Comparison of ENCODE assay signal across 17 cellular contexts in the genomic region with DNA sequence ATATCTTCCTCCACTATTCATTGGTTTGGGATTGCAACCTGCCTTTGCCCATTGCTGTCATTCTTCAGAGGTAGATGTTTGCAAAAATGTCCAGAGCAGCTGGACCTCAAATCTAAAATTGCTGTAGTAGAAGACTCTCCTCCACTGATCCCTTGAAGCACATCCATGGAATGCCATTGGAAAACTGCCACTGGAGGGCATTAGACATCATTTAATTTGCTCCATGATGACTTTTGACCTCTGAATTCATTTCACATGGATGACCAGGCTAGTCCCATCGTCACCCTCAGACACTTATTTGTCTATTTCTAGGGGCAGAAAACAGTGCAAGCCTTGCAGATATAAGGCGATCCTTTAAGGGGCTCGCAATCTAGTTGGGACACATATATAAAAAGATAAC. TPM values are rescaled to one million over a fixed set of nuclear protein-coding genes. Genes with fewer than 3 reads are reported as not detected.
DNase-seq lines count a peak whose midpoint lies in the region; ATAC-seq and TF ChIP-seq lines count a peak whose summit lies in the region.
"Had no signal": no experiment of that assay in that cellular context is flagged by ENCODE, and none has a peak within 500 bp of the region (broad histone marks: within the 10 kb centered on the region; RNA-seq: fewer than 3 reads in every experiment).

No MANE protein-coding gene starts in this region.

- no peak overlapping the region for H4K91ac ChIP-seq in IMR-90 (ENCODE audit: insufficient read depth, low read depth, low read length)

- H3K9me1 ChIP-seq in IMR-90 (ENCODE audit: insufficient read depth, low read length): peaks cover 8% of the 10 kb centered on the region

- no peak for DNase-seq in IMR-90
- DNase-seq in dermis blood vessel endothelial cell: peak; percentile 47
- peak in 1 of 3 donors; percentile 52 for DNase-seq in mucosa of descending colon
- no peak for DNase-seq in erythroblast (lab: John Stamatoyannopoulos, UW)
- no peak for DNase-seq in NCI-H69 (lab: John Stamatoyannopoulos, UW)
- DNase-seq in GM13977 (ENCODE audit: low spot score): no peak
- no peak for DNase-seq in effector CD8-positive, alpha-beta T cell (lab: John Stamatoyannopoulos, UW)
- DNase-seq: activated CD8-positive, alpha-beta T cell treated with anti-CD3 and anti-CD28 coated beads, Interleukin-2, amount 10 ng/mL, durations not matched to agents 7 days and 5 days; cerebellar nuclear complex; hippocampal formation; naive thymus-derived CD8-positive, alpha-beta T cell; NCI-H1092; NCI-H345; stimulated activated CD8-positive, alpha-beta memory T cell treated with anti-CD3 and anti-CD28 coated beads, Interleukin-4, amount 100 ng/mL, for 48 hours had no signal

- H2BK15ac ChIP-seq in IMR-90 (ENCODE audit: low read depth, low read length): no peak overlapping the region

- BruUV-seq in IMR-90 (replicated peaks; lab: Mats Ljungman, UMichigan): no TSS peak

- no peak overlapping the region for H2BK20ac ChIP-seq in IMR-90 (ENCODE audit: low read depth, low read length)

- no peak overlapping the region for H2AK5ac ChIP-seq in IMR-90 (ENCODE audit: low read depth, low read length)

- CTCF ChIA-PET in IMR-90 (lab: Yijun Ruan, JAX): no interaction called here

- H3K14ac ChIP-seq in IMR-90 (replicated peaks; ENCODE audit: low read depth, low read length): no peak overlapping the region

- peak overlapping the region in 3 of 11 experiments; percentile 73 to 79 (median 75); a peak in 3 of 22 replicates for H3K27ac ChIP-seq in BLaER1 treated with 17β-estradiol and CSF1 and Interleukin-3, amounts not matched to agents 10 nM and 100 nM
- H3K27ac ChIP-seq in IMR-90 (ENCODE audit: insufficient read depth, low read length): no peak overlapping the region
- H3K27ac ChIP-seq: right atrium auricular region, tibial nerve had no signal

- in situ Hi-C loops in IMR-90 (cut with MboI; ENCODE audit: low sequenced_read_pairs) (no loop called here), GM13977 (cut with MboI; ENCODE audit: low pct_unique_long_range_greater_than_20kb, low sequenced_read_pairs, unreplicated experiment) (no loop called here)

- peaks cover 0 to 10% (median 9%) of the 10 kb centered on the region in 11 experiments; a peak in 16 of 22 replicates for H3K9me3 ChIP-seq in BLaER1 treated with 17β-estradiol and CSF1 and Interleukin-3, amounts not matched to agents 10 nM and 100 nM (replicated peaks in 1 of 11)
- no peaks in the 10 kb centered on the region for H3K9me3 ChIP-seq in IMR-90 (ENCODE audit: control insufficient read depth, insufficient read depth, low read length)
- H3K9me3 ChIP-seq in mucosa of descending colon: no peaks in the 10 kb centered on the region
- H3K9me3 ChIP-seq: right atrium auricular region, tibial nerve had no signal

- peaks cover 0 to 5% of the 10 kb centered on the region in 2 experiments; a peak in 2 of 4 replicates for H3K79me1 ChIP-seq in IMR-90 (ENCODE audit: low read depth in 1 of 2, low read length in 2 of 2)

- H3K4me1 ChIP-seq in BLaER1 treated with 17β-estradiol and CSF1 and Interleukin-3, amounts not matched to agents 10 nM and 100 nM: peaks cover 61 to 93% (median 90%) of the 10 kb centered on the region in 10 experiments
- peaks cover 11% of the 10 kb centered on the region for H3K4me1 ChIP-seq in IMR-90 (ENCODE audit: control insufficient read depth, insufficient read depth, low read length)
- H3K4me1 ChIP-seq in mucosa of descending colon (ENCODE audit: low read depth): peaks cover 14% of the 10 kb centered on the region

- peaks cover 42 to 68% (median 46%) of the 10 kb centered on the region in 11 experiments for H3K27me3 ChIP-seq in BLaER1 treated with 17β-estradiol and CSF1 and Interleukin-3, amounts not matched to agents 10 nM and 100 nM
- H3K27me3 ChIP-seq in IMR-90 (ENCODE audit: control insufficient read depth, insufficient read depth, low read length): peaks cover 3% of the 10 kb centered on the region; the same call in 1 of the 2 replicates
- H3K27me3 ChIP-seq: right atrium auricular region had no signal

- no peak overlapping the region for H3K56ac ChIP-seq in IMR-90 (ENCODE audit: extremely low read depth, insufficient read depth, low read length)

- no peak overlapping the region for H3K4ac ChIP-seq in IMR-90 (ENCODE audit: low read depth, low read length)

- no peaks in the 10 kb centered on the region for H3K36me3 ChIP-seq in BLaER1 treated with 17β-estradiol and CSF1 and Interleukin-3, amounts not matched to agents 10 nM and 100 nM
- no peaks in the 10 kb centered on the region for H3K36me3 ChIP-seq in IMR-90 (ENCODE audit: control insufficient read depth, insufficient read depth, low read length)
- no peaks in the 10 kb centered on the region for H3K36me3 ChIP-seq in mucosa of descending colon (ENCODE audit: low read depth)
- H3K36me3 ChIP-seq: right atrium auricular region, tibial nerve had no signal

- H4K5ac ChIP-seq in IMR-90 (ENCODE audit: low read depth, low read length): no peak overlapping the region

- peaks cover 0 to 4% (median 0%) of the 10 kb centered on the region in 11 experiments; a peak in 2 of 22 replicates for H4K20me1 ChIP-seq in BLaER1 treated with 17β-estradiol and CSF1 and Interleukin-3, amounts not matched to agents 10 nM and 100 nM
- no peaks in the 10 kb centered on the region for H4K20me1 ChIP-seq in IMR-90 (ENCODE audit: insufficient read depth, low read length)

- no peak overlapping the region for H2BK5ac ChIP-seq in IMR-90 (ENCODE audit: low read depth, low read length, poor library complexity, severe bottlenecking)

- dilution Hi-C loops in IMR-90 (cut with HindIII; ENCODE audit: low sequenced_read_pairs, unreplicated experiment): no loop called here

- peak overlapping the region; percentile 11 to 92 (median 81); a peak in 20 of 22 replicates for H3K4me2 ChIP-seq in BLaER1 treated with 17β-estradiol and CSF1 and Interleukin-3, amounts not matched to agents 10 nM and 100 nM
- no peak overlapping the region for H3K4me2 ChIP-seq in IMR-90 (ENCODE audit: low read depth, low read length)

- no peak overlapping the region for H3K4me3 ChIP-seq in BLaER1 treated with 17β-estradiol and CSF1 and Interleukin-3, amounts not matched to agents 10 nM and 100 nM
- H3K4me3 ChIP-seq in IMR-90 (ENCODE audit: insufficient read depth, low read depth, low read length) (no peak overlapping the region), mucosa of descending colon (no peak overlapping the region)
- H3K4me3 ChIP-seq: right atrium auricular region, tibial nerve had no signal

- no peak for TF ChIP-seq POLR2A in IMR-90 (IDR thresholded peaks at IDR 0.05; ENCODE audit: low read depth, low read length)
- no peak for TF ChIP-seq POLR2A in erythroblast (IDR thresholded peaks at IDR 0.05; ENCODE audit: low read length)

- H2BK120ac ChIP-seq in IMR-90 (ENCODE audit: low read depth, low read length): no peak overlapping the region

- H3K18ac ChIP-seq in IMR-90 (ENCODE audit: low read depth, low read length): no peak overlapping the region

- POLR2A ChIA-PET in IMR-90 (lab: Charles Lee; ENCODE audit: unreplicated experiment): interaction anchor here (0.6 kb wide), 1 partner anchor 127 kb away, joined by 3 read pairs; no protein-coding TSS in a partner anchor

- H3K23ac ChIP-seq in IMR-90 (ENCODE audit: low read depth, low read length): no peak overlapping the region

- peak; percentile 22 for TF ChIP-seq RAD21 in IMR-90 (IDR thresholded peaks at IDR 0.05; ENCODE audit: low read length)

- ATAC-seq in IMR-90 (ENCODE audit: low read depth) (no peak), mucosa of descending colon (peak; percentile 30)
- ATAC-seq: activated CD8-positive, alpha-beta T cell treated with anti-CD3 and anti-CD28 coated beads, Interleukin-2, amount 10 ng/mL, durations not matched to agents 7 days and 5 days; naive thymus-derived CD8-positive, alpha-beta T cell had no signal

- no peak overlapping the region for H4K8ac ChIP-seq in IMR-90 (ENCODE audit: low read depth in 2 of 2, low read length in 2 of 2)

- H2AK9ac ChIP-seq in IMR-90 (replicated peaks; ENCODE audit: low read depth, low read length, poor library complexity): no peak overlapping the region

- H2AFZ ChIP-seq in IMR-90 (replicated peaks; ENCODE audit: low read length, poor library complexity): no peak overlapping the region

- TF ChIP-seq CTCF in IMR-90 (conservative IDR thresholded peaks at IDR 0.05; ENCODE audit: low read depth, low read length) (0 out of 2 replicates have a peak, but pooled peaks have one; percentile 13), mucosa of descending colon (IDR thresholded peaks at IDR 0.05) (no peak), GM13977 (IDR thresholded peaks at IDR 0.05; ENCODE audit: extremely low read depth, insufficient read depth, missing control alignments) (no peak)

- 100% methylated on average over 2 of the region's 3 CpGs; no CpG with 5 or more reads in 1 of the 2 experiments for WGBS in IMR-90 (ENCODE audit: extremely low coverage in 2 of 2, insufficient read length in 1 of 2), 2 experiments

- H3K9ac ChIP-seq in BLaER1 treated with 17β-estradiol and CSF1 and Interleukin-3, amounts not matched to agents 10 nM and 100 nM: no peak overlapping the region
- H3K9ac ChIP-seq in IMR-90 (ENCODE audit: low read depth, low read length): no peak overlapping the region

- intact Hi-C loops in IMR-90 (cut with micrococcal nuclease) (no loop called here), mucosa of descending colon (cut with DNase I, micrococcal nuclease) (loop anchor here in 1 of 2 donors (5.0 kb wide), 1 partner anchor 108 kb away; no protein-coding TSS in a partner anchor)

TF ChIP-seq in IMR-90, 13 proteins besides CTCF, POLR2A, EP300 and RAD21 (continues in another document):
- TF ChIP-seq CHD1 (IDR thresholded peaks at IDR 0.05; ENCODE audit: low read depth, low read length) (no peak), CEBPB (IDR thresholded peaks at IDR 0.05; ENCODE audit: low read depth, low read length) (no peak), RFX5 (IDR thresholded peaks at IDR 0.05; ENCODE audit: low read depth, low read length) (no peak), FOS (IDR thresholded peaks at IDR 0.05; ENCODE audit: low read depth, low read length) (no peak), SMC3 (IDR thresholded peaks at IDR 0.05; ENCODE audit: low read depth, low read length) (no peak), MAZ (IDR thresholded peaks at IDR 0.05; ENCODE audit: borderline replicate concordance, low read depth, low read length) (no peak), MAFK (IDR thresholded peaks at IDR 0.05; ENCODE audit: low read depth, low read length) (no peak), BHLHE40 (IDR thresholded peaks at IDR 0.05; ENCODE audit: low read depth, low read length) (no peak)

RNA-seq across cellular contexts. Expression of a gene that starts 33.9 kb away (rescaled TPM):
- total RNA-seq in IMR-90 (2012; rRNA removed): 10.0 and 10.4 TPM in 2 replicates
- polyA plus RNA-seq in IMR-90 (2012; rRNA removed): 4.4 and 4.5 TPM in 2 replicates
- polyA plus RNA-seq in IMR-90 (2012; cell fraction: cytosol; rRNA removed): 1.6 and 2.5 TPM in 2 replicates
- polyA plus RNA-seq in IMR-90 (2012; cell fraction: nucleus; rRNA removed; ENCODE audit: low replicate concordance): 1.3 and 3.9 TPM in 2 replicates
- total RNA-seq in dermis blood vessel endothelial cell: 74.7 and 82.9 TPM in 2 replicates
- total RNA-seq in mucosa of descending colon: 1 to 10 TPM; 3.8 to 9.2 (median 4.0) TPM
